ENCODE assay signal across 7 cellular contexts in genomic region chr1:94713472-94714141, GRCh38.
A peak's percentile ranks its signal among the peaks of the same experiment; 100 is the strongest.
DNase-seq lines count a peak whose midpoint lies in the region; ATAC-seq and TF ChIP-seq lines count a peak whose summit lies in the region.

No MANE protein-coding gene starts in this region.

- peak overlapping the region; percentile 78 to 84 for H3K18ac ChIP-seq in mesenchymal stem cell (ENCODE audit: low read depth in 1 of 2, low read length in 2 of 2)

- H3K4me1 ChIP-seq in colonic mucosa (no peaks in the 10 kb centered on the region), mesenchymal stem cell (ENCODE audit: control insufficient read depth, insufficient read depth, low read depth, low read length) (peaks cover 13% of the 10 kb centered on the region)

- peak overlapping the region; percentile 67 for H4K8ac ChIP-seq in mesenchymal stem cell (ENCODE audit: low read length)

- peak overlapping the region in 1 of 2 experiments; percentile 62 for H3K4ac ChIP-seq in mesenchymal stem cell (ENCODE audit: low read depth in 1 of 2, low read length in 2 of 2)

- no peak for TF ChIP-seq CTCF in colonic mucosa (IDR thresholded peaks at IDR 0.05)

- peak overlapping the region; percentile 37 to 97 for H2BK12ac ChIP-seq in mesenchymal stem cell (ENCODE audit: low read length in 2 of 2)

- no peak overlapping the region for H3K4me2 ChIP-seq in mesenchymal stem cell (ENCODE audit: low read length, poor library complexity, severe bottlenecking)

- H2BK15ac ChIP-seq in mesenchymal stem cell (ENCODE audit: low read depth, poor library complexity, severe bottlenecking) = no peak overlapping the region

- peak overlapping the region; percentile 64 for H2BK120ac ChIP-seq in mesenchymal stem cell (ENCODE audit: low read depth, low read length)

- H2BK5ac ChIP-seq in mesenchymal stem cell (ENCODE audit: low read depth, low read length, poor library complexity, severe bottlenecking) = no peak overlapping the region

- no peaks in the 10 kb centered on the region for H3K27me3 ChIP-seq in colonic mucosa
- H3K27me3 ChIP-seq in mesenchymal stem cell (ENCODE audit: control insufficient read depth in 1 of 2, insufficient read depth in 1 of 2, low read length in 2 of 2) = no peaks in the 10 kb centered on the region

- no peaks in the 10 kb centered on the region for H3K79me1 ChIP-seq in mesenchymal stem cell (replicated peaks; ENCODE audit: low read length, poor library complexity, severe bottlenecking)

- H3K9me3 ChIP-seq in colonic mucosa (no peaks in the 10 kb centered on the region), mesenchymal stem cell (ENCODE audit: control insufficient read depth, low read length) (no peaks in the 10 kb centered on the region)

- H3K36me3 ChIP-seq in colonic mucosa = no peaks in the 10 kb centered on the region
- H3K36me3 ChIP-seq in mesenchymal stem cell (ENCODE audit: control insufficient read depth in 1 of 2, insufficient read depth in 2 of 2, low read depth in 1 of 2, low read length in 2 of 2) = no peaks in the 10 kb centered on the region

- DNase-seq in NCI-H510A (lab: John Stamatoyannopoulos, UW) (peak; percentile 66), colonic mucosa (peak; percentile 83), mesenchymal stem cell (peak; percentile 91), activated gamma-delta T cell (lab: John Stamatoyannopoulos, UW) (no peak), NCI-H1105 (lab: John Stamatoyannopoulos, UW) (no peak)

- intact Hi-C loops in colonic mucosa (cut with DNase I) = no loop called here

- peak overlapping the region; percentile 48 for H3K27ac ChIP-seq in colonic mucosa
- peak overlapping the region; percentile 63 for H3K27ac ChIP-seq in mesenchymal stem cell (ENCODE audit: low read length, poor library complexity, severe bottlenecking)

- H3K14ac ChIP-seq in mesenchymal stem cell (ENCODE audit: low read length in 2 of 2) = no peak overlapping the region

- H4K91ac ChIP-seq in mesenchymal stem cell (ENCODE audit: low read length) = peak overlapping the region; percentile 94

- H3K4me3 ChIP-seq in colonic mucosa = no peak overlapping the region
- no peak overlapping the region for H3K4me3 ChIP-seq in mesenchymal stem cell (ENCODE audit: insufficient read depth in 1 of 2, low read depth in 1 of 2, low read length in 2 of 2)

- no peak overlapping the region for H2AFZ ChIP-seq in mesenchymal stem cell (ENCODE audit: low read depth, low read length)

- ATAC-seq in GM18502 (IDR thresholded peaks at IDR 0.05; ENCODE audit: poor library complexity, unreplicated experiment) (peak; percentile 92), HG02678 (IDR thresholded peaks at IDR 0.05; ENCODE audit: unreplicated experiment) (peak; percentile 83)

- peak overlapping the region; percentile 93 for H2AK5ac ChIP-seq in mesenchymal stem cell (ENCODE audit: low read length, severe bottlenecking)

- no peak overlapping the region for H3K23ac ChIP-seq in mesenchymal stem cell (ENCODE audit: low read length in 2 of 2)

- no peak overlapping the region for H3K9ac ChIP-seq in colonic mucosa (ENCODE audit: low read depth in 2 of 2, low read length in 2 of 2)
- H3K9ac ChIP-seq in mesenchymal stem cell (ENCODE audit: low read length) = peak overlapping the region; percentile 72

- WGBS in mesenchymal stem cell = 12% methylated on average over 7 of the region's 7 CpGs

Comparison
In these comparisons a context has a peak if more than half of its experiments do, and no peak if none do; other contexts are left out.
1. DNase-seq: peak in NCI-H510A (single experiment), colonic mucosa (single experiment) and mesenchymal stem cell (single experiment); none in activated gamma-delta T cell (single experiment) and NCI-H1105 (single experiment).